Comparison of ENCODE assay signal across 7 cellular contexts in genomic region chr3:88150371-88150770, GRCh38. TPM values are rescaled to one million over a fixed set of nuclear protein-coding genes. Genes with fewer than 3 reads are reported as not detected.
A peak's percentile ranks its signal among the peaks of the same experiment; 100 is the strongest.
DNase-seq lines count a peak whose midpoint lies in the region; ATAC-seq, FAIRE-seq and TF ChIP-seq lines count a peak whose summit lies in the region.

No MANE protein-coding gene starts in this region.

- H3K36me3 ChIP-seq in GM23338 (ENCODE audit: insufficient read depth) (peaks cover 16% of the 10 kb centered on the region), kidney (ENCODE audit: control insufficient read depth in 1 of 2, insufficient read depth in 2 of 2, low read length in 2 of 2) (peaks cover 0 to 2% of the 10 kb centered on the region in 2 donors)

- no peak for FAIRE-seq in kidney (lab: Jason Lieb, UNC)

- H3K9me3 ChIP-seq in kidney (ENCODE audit: control insufficient read depth in 1 of 2, low read length in 2 of 2), result no peaks in the 10 kb centered on the region

- H3K9me2 ChIP-seq in GM23338 (ENCODE audit: insufficient read depth), result no peaks in the 10 kb centered on the region

- DNase-seq in GM23338 (ENCODE audit: low spot score) (no peak), NAMALWA (ENCODE audit: low spot score) (peak; percentile 50), amniotic epithelial cell (ENCODE audit: low read depth) (peak; percentile 20), kidney (no peak), globus pallidus (ENCODE audit: low spot score) (no peak)
- DNase-seq in stimulated activated naive CD8-positive, alpha-beta T cell treated with anti-CD3 and anti-CD28 coated beads, Interleukin-15, amount 100 ng/mL, for 72 hours, result peak in 1 of 2 donors; percentile 28

- peak overlapping the region; percentile 98 for H3K4me3 Mint-ChIP-seq in GM23338
- H3K4me3 Mint-ChIP-seq in stimulated activated naive CD8-positive, alpha-beta T cell treated with anti-CD3 and anti-CD28 coated beads, Interleukin-15, amount 100 ng/mL, for 72 hours, result peak overlapping the region; percentile 88 to 96

- H3K4me1 ChIP-seq in GM23338 (ENCODE audit: insufficient read depth) (peaks cover 11% of the 10 kb centered on the region; the same call in 1 of the 2 replicates), kidney (ENCODE audit: control insufficient read depth in 1 of 2, insufficient read depth in 1 of 2, low read depth in 1 of 2, low read length in 2 of 2) (peaks cover 4 to 7% of the 10 kb centered on the region in 2 donors)

- H3K4me3 ChIP-seq in GM23338 (peak overlapping the region; percentile 94), kidney (ENCODE audit: low read length in 2 of 2) (peak overlapping the region; percentile 95 to 96)

- peaks cover 81% of the 10 kb centered on the region for H3K79me2 ChIP-seq in GM23338 (replicated peaks; ENCODE audit: insufficient read depth)

- ATAC-seq in GM18498 (IDR thresholded peaks at IDR 0.05; ENCODE audit: unreplicated experiment) (peak; percentile 32), GM23338 (no peak)
- ATAC-seq in stimulated activated naive CD8-positive, alpha-beta T cell treated with anti-CD3 and anti-CD28 coated beads, Interleukin-15, amount 100 ng/mL, for 72 hours, result no peak

- H4K20me1 ChIP-seq in GM23338 (replicated peaks; ENCODE audit: insufficient read depth), result no peaks in the 10 kb centered on the region; the same call in 1 of the 2 replicates

- peaks cover 18% of the 10 kb centered on the region for H3K4me1 Mint-ChIP-seq in GM23338
- H3K4me1 Mint-ChIP-seq in stimulated activated naive CD8-positive, alpha-beta T cell treated with anti-CD3 and anti-CD28 coated beads, Interleukin-15, amount 100 ng/mL, for 72 hours, result peaks cover 41% of the 10 kb centered on the region

- peak overlapping the region; percentile 98 to 99 for H3K9ac ChIP-seq in kidney (ENCODE audit: low read length in 2 of 2)

- peak overlapping the region; percentile 99 for H3K27ac ChIP-seq in GM23338 (ENCODE audit: low read depth)
- peak overlapping the region; percentile 93 to 99 for H3K27ac ChIP-seq in kidney (ENCODE audit: low read depth in 2 of 2, low read length in 2 of 2)

- H3K27ac Mint-ChIP-seq in GM23338, result peak overlapping the region; percentile 98
- peak overlapping the region; percentile 99 for H3K27ac Mint-ChIP-seq in stimulated activated naive CD8-positive, alpha-beta T cell treated with anti-CD3 and anti-CD28 coated beads, Interleukin-15, amount 100 ng/mL, for 72 hours

- no peaks in the 10 kb centered on the region for H3K9me3 Mint-ChIP-seq in GM23338
- H3K9me3 Mint-ChIP-seq in stimulated activated naive CD8-positive, alpha-beta T cell treated with anti-CD3 and anti-CD28 coated beads, Interleukin-15, amount 100 ng/mL, for 72 hours, result no peaks in the 10 kb centered on the region

- H3K4me2 ChIP-seq in GM23338, result peak overlapping the region; percentile 88

- H3K27me3 ChIP-seq in GM23338 (ENCODE audit: insufficient read depth), result no peaks in the 10 kb centered on the region

- H3F3A ChIP-seq in GM23338 (replicated peaks; ENCODE audit: low read depth), result no peaks in the 10 kb centered on the region

- H2AFZ ChIP-seq in GM23338, result peak overlapping the region; percentile 98; the same call in 1 of the 2 replicates

- intact Hi-C loops in kidney (cut with DNase I), result no loop called here

- no peak for TF ChIP-seq CTCF in GM23338 (conservative IDR thresholded peaks at IDR 0.05; ENCODE audit: low read depth in 2 of 2)
- no peak for TF ChIP-seq CTCF in kidney (IDR thresholded peaks at IDR 0.05; ENCODE audit: borderline replicate concordance, extremely low read depth, insufficient read depth)

- H3K36me3 Mint-ChIP-seq in GM23338 (ENCODE audit: low read depth), result peaks cover 23% of the 10 kb centered on the region; the same call in 2 of the 3 replicates

- H3K27me3 Mint-ChIP-seq in GM23338 (ENCODE audit: insufficient read depth, low read depth, poor library complexity), result peaks cover 10% of the 10 kb centered on the region
- H3K27me3 Mint-ChIP-seq in stimulated activated naive CD8-positive, alpha-beta T cell treated with anti-CD3 and anti-CD28 coated beads, Interleukin-15, amount 100 ng/mL, for 72 hours, result no peaks in the 10 kb centered on the region

TF ChIP-seq in GM23338, 12 proteins besides CTCF, POLR2A, EP300 and RAD21 (continues in another document):
- no peak for TF ChIP-seq ZNF114 (CRISPR knock-in tag; IDR thresholded peaks at IDR 0.05)
- TF ChIP-seq POLR2AphosphoS5 (IDR thresholded peaks at IDR 0.05; ENCODE audit: low read depth), result no peak
- TF ChIP-seq, protein P1, sequence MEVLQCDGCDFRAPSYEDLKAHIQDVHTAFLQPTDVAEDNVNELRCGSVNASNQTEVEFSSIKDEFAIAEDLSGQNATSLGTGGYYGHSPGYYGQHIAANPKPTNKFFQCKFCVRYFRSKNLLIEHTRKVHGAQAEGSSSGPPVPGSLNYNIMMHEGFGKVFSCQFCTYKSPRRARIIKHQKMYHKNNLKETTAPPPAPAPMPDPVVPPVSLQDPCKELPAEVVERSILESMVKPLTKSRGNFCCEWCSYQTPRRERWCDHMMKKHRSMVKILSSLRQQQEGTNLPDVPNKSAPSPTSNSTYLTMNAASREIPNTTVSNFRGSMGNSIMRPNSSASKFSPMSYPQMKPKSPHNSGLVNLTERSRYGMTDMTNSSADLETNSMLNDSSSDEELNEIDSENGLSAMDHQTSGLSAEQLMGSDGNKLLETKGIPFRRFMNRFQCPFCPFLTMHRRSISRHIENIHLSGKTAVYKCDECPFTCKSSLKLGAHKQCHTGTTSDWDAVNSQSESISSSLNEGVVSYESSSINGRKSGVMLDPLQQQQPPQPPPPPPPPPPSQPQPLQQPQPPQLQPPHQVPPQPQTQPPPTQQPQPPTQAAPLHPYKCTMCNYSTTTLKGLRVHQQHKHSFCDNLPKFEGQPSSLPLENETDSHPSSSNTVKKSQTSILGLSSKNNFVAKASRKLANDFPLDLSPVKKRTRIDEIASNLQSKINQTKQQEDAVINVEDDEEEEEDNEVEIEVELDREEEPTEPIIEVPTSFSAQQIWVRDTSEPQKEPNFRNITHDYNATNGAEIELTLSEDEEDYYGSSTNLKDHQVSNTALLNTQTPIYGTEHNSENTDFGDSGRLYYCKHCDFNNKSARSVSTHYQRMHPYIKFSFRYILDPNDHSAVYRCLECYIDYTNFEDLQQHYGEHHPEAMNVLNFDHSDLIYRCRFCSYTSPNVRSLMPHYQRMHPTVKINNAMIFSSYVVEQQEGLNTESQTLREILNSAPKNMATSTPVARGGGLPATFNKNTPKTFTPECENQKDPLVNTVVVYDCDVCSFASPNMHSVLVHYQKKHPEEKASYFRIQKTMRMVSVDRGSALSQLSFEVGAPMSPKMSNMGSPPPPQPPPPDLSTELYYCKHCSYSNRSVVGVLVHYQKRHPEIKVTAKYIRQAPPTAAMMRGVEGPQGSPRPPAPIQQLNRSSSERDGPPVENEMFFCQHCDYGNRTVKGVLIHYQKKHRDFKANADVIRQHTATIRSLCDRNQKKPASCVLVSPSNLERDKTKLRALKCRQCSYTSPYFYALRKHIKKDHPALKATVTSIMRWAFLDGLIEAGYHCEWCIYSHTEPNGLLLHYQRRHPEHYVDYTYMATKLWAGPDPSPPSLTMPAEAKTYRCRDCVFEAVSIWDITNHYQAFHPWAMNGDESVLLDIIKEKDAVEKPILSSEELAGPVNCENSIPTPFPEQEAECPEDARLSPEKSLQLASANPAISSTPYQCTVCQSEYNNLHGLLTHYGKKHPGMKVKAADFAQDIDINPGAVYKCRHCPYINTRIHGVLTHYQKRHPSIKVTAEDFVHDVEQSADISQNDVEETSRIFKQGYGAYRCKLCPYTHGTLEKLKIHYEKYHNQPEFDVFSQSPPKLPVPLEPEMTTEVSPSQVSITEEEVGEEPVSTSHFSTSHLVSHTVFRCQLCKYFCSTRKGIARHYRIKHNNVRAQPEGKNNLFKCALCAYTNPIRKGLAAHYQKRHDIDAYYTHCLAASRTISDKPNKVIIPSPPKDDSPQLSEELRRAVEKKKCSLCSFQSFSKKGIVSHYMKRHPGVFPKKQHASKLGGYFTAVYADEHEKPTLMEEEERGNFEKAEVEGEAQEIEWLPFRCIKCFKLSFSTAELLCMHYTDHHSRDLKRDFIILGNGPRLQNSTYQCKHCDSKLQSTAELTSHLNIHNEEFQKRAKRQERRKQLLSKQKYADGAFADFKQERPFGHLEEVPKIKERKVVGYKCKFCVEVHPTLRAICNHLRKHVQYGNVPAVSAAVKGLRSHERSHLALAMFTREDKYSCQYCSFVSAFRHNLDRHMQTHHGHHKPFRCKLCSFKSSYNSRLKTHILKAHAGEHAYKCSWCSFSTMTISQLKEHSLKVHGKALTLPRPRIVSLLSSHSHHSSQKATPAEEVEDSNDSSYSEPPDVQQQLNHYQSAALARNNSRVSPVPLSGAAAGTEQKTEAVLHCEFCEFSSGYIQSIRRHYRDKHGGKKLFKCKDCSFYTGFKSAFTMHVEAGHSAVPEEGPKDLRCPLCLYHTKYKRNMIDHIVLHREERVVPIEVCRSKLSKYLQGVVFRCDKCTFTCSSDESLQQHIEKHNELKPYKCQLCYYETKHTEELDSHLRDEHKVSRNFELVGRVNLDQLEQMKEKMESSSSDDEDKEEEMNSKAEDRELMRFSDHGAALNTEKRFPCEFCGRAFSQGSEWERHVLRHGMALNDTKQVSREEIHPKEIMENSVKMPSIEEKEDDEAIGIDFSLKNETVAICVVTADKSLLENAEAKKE (CRISPR knock-in tag; IDR thresholded peaks at IDR 0.05), result no peak

RNA-seq across cellular contexts. Expression of gene C3orf38, which starts 0.6 kb away (rescaled TPM):
- total RNA-seq in GM23338 (2014; rRNA removed; shearing (Covaris generic)), result 29.5 and 30.5 TPM in 2 replicates
- polyA plus RNA-seq in GM23338 (2016; fragmentation: Nextera tagmentation; extraction: Ambion mirVana) (17.6 and 22.2 TPM in 2 replicates), kidney (ENCODE audit: insufficient read depth, low read depth, low replicate concordance) (10.1 TPM)
- 20.9 TPM for total RNA-seq in kidney

Comparison
In these comparisons a context has a peak if more than half of its experiments do, and no peak if none do; other contexts are left out.
1. DNase-seq: peak in NAMALWA (single experiment) and amniotic epithelial cell (single experiment); none in GM23338 (single experiment), kidney (single experiment) and globus pallidus (single experiment).